Comparison of ENCODE assay signal across 1 cellular context in the genomic region with DNA sequence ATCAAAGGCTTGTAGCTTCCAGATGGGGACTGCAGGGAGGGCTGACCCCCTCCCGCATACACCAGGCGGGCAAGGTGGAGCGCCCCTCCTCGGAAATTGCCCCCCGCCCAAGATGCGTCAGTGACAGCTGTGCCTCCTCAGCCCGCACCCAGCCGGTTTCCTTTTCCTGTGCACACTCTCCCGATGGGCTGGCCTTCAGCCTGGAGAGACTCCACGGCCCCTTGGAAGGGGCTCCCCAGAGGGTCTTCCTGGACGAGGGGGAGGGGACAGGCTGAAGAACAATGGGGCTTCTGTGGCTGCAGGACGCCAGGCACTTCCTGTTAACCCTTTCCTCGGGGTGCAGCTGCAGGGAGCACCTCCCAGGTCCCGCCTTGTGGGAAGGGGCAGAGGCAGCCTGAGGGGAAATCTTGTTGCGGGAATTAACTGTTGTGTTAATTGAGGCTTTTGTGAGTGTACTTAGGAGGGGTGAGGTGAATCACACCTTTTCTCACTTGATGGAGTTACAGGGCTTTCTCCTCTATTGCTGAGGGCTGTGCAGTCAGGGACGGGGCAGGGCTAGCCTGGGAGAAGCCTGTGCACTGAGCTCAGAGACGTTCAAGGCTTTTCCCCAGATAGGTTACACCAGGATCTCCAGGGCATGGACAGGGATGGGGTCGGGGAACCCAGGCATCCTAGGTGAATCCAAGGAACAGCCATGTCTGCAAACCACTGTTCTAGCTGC.
TF ChIP-seq lines count a peak whose summit lies in the region.

No MANE protein-coding gene starts in this region.

TF ChIP-seq in K562, 482 proteins besides CTCF, POLR2A, EP300 and RAD21 (continued from another document and continues in another):
- TF ChIP-seq, protein P1, sequence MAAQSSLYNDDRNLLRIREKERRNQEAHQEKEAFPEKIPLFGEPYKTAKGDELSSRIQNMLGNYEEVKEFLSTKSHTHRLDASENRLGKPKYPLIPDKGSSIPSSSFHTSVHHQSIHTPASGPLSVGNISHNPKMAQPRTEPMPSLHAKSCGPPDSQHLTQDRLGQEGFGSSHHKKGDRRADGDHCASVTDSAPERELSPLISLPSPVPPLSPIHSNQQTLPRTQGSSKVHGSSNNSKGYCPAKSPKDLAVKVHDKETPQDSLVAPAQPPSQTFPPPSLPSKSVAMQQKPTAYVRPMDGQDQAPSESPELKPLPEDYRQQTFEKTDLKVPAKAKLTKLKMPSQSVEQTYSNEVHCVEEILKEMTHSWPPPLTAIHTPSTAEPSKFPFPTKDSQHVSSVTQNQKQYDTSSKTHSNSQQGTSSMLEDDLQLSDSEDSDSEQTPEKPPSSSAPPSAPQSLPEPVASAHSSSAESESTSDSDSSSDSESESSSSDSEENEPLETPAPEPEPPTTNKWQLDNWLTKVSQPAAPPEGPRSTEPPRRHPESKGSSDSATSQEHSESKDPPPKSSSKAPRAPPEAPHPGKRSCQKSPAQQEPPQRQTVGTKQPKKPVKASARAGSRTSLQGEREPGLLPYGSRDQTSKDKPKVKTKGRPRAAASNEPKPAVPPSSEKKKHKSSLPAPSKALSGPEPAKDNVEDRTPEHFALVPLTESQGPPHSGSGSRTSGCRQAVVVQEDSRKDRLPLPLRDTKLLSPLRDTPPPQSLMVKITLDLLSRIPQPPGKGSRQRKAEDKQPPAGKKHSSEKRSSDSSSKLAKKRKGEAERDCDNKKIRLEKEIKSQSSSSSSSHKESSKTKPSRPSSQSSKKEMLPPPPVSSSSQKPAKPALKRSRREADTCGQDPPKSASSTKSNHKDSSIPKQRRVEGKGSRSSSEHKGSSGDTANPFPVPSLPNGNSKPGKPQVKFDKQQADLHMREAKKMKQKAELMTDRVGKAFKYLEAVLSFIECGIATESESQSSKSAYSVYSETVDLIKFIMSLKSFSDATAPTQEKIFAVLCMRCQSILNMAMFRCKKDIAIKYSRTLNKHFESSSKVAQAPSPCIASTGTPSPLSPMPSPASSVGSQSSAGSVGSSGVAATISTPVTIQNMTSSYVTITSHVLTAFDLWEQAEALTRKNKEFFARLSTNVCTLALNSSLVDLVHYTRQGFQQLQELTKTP (IDR thresholded peaks at IDR 0.05; ENCODE audit: low read depth in 1 of 2, partially characterized antibody in 2 of 2) = peak in 1 of 2 experiments; percentile 25
- no peak for TF ChIP-seq ZNF445 (CRISPR knock-in tag; IDR thresholded peaks at IDR 0.05; ENCODE audit: low read depth)
- TF ChIP-seq L3MBTL2 (IDR thresholded peaks at IDR 0.05) = peak; percentile 48; the same call in 1 of the 2 replicates
- no peak for TF ChIP-seq TCF7L2 (IDR thresholded peaks at IDR 0.05; ENCODE audit: low read depth, low read length)
- TF ChIP-seq ZNF197 (CRISPR knock-in tag; IDR thresholded peaks at IDR 0.05; ENCODE audit: low read depth) = 0 out of 2 replicates have a peak, but pooled peaks have one; percentile 64
- TF ChIP-seq, protein P2, sequence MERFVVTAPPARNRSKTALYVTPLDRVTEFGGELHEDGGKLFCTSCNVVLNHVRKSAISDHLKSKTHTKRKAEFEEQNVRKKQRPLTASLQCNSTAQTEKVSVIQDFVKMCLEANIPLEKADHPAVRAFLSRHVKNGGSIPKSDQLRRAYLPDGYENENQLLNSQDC (CRISPR knock-in tag; IDR thresholded peaks at IDR 0.05) = no peak
- no peak for TF ChIP-seq SIX5 (IDR thresholded peaks at IDR 0.05; ENCODE audit: borderline replicate concordance in 1 of 2, insufficient read depth in 1 of 2, low read depth in 1 of 2, low read length in 2 of 2)
- no peak for TF ChIP-seq FUS (optimal IDR thresholded peaks at IDR 0.05; ENCODE audit: low read depth, low read length)
- 0 out of 2 replicates have a peak, but pooled peaks have one; percentile 19 for TF ChIP-seq CREB1 (IDR thresholded peaks at IDR 0.05)
- TF ChIP-seq CREB1 (CRISPR knock-in tag; IDR thresholded peaks at IDR 0.05) = no peak; the same call in 1 of the 2 replicates
- no peak for TF ChIP-seq EP400 (IDR thresholded peaks at IDR 0.05)
- no peak for TF ChIP-seq KDM4B (IDR thresholded peaks at IDR 0.05; ENCODE audit: borderline replicate concordance in 2 of 2, low read depth in 1 of 2)
- no peak for TF ChIP-seq NR4A1 (CRISPR knock-in tag; IDR thresholded peaks at IDR 0.05)
- 0 out of 2 replicates have a peak, but pooled peaks have one; percentile 25 for TF ChIP-seq NR4A1 (tag; IDR thresholded peaks at IDR 0.05)
- TF ChIP-seq, protein P3, sequence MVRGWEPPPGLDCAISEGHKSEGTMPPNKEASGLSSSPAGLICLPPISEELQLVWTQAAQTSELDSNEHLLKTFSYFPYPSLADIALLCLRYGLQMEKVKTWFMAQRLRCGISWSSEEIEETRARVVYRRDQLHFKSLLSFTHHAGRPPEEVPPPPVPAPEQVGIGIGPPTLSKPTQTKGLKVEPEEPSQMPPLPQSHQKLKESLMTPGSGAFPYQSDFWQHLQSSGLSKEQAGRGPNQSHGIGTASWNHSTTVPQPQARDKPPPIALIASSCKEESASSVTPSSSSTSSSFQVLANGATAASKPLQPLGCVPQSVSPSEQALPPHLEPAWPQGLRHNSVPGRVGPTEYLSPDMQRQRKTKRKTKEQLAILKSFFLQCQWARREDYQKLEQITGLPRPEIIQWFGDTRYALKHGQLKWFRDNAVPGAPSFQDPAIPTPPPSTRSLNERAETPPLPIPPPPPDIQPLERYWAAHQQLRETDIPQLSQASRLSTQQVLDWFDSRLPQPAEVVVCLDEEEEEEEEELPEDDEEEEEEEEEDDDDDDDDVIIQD (CRISPR knock-in tag; IDR thresholded peaks at IDR 0.05) = no peak
- TF ChIP-seq GABPB1 (CRISPR knock-in tag; IDR thresholded peaks at IDR 0.05) = peak; percentile 78
- TF ChIP-seq FOXK2 (conservative IDR thresholded peaks at IDR 0.05 in 1 of 2, IDR thresholded peaks at IDR 0.05 in 1 of 2; ENCODE audit: low read depth in 2 of 2) = no peak
- TF ChIP-seq, protein P4, sequence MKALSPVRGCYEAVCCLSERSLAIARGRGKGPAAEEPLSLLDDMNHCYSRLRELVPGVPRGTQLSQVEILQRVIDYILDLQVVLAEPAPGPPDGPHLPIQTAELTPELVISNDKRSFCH (CRISPR knock-in tag; IDR thresholded peaks at IDR 0.05) = no peak
- TF ChIP-seq, protein P4 (tag; IDR thresholded peaks at IDR 0.05) = no peak; the same call in 1 of the 2 replicates
- TF ChIP-seq, protein P5, sequence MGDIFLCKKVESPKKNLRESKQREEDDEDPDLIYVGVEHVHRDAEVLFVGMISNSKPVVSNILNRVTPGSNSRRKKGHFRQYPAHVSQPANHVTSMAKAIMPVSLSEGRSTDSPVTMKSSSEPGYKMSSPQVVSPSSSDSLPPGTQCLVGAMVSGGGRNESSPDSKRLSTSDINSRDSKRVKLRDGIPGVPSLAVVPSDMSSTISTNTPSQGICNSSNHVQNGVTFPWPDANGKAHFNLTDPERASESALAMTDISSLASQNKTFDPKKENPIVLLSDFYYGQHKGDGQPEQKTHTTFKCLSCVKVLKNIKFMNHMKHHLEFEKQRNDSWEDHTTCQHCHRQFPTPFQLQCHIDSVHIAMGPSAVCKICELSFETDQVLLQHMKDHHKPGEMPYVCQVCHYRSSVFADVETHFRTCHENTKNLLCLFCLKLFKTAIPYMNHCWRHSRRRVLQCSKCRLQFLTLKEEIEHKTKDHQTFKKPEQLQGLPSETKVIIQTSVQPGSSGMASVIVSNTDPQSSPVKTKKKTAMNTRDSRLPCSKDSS (IDR thresholded peaks at IDR 0.05; ENCODE audit: low read depth, partially characterized antibody) = no peak
- no peak for TF ChIP-seq ZNF282 (CRISPR knock-in tag; IDR thresholded peaks at IDR 0.05)
- TF ChIP-seq FOS (IDR thresholded peaks at IDR 0.05; ENCODE audit: extremely low read depth, insufficient read length) = no peak
- no peak for TF ChIP-seq PCBP1 (IDR thresholded peaks at IDR 0.05; ENCODE audit: low read depth, low read length, poor library complexity, severe bottlenecking)
- no peak for TF ChIP-seq ZNF699 (CRISPR knock-in tag; IDR thresholded peaks at IDR 0.05; ENCODE audit: insufficient replicate concordance)
- peak; percentile 60; the same call in 1 of the 2 replicates for TF ChIP-seq GATAD2A (IDR thresholded peaks at IDR 0.05)
- no peak for TF ChIP-seq ASH1L (IDR thresholded peaks at IDR 0.05; ENCODE audit: borderline replicate concordance, low read depth, partially characterized antibody)
- TF ChIP-seq, protein P6, sequence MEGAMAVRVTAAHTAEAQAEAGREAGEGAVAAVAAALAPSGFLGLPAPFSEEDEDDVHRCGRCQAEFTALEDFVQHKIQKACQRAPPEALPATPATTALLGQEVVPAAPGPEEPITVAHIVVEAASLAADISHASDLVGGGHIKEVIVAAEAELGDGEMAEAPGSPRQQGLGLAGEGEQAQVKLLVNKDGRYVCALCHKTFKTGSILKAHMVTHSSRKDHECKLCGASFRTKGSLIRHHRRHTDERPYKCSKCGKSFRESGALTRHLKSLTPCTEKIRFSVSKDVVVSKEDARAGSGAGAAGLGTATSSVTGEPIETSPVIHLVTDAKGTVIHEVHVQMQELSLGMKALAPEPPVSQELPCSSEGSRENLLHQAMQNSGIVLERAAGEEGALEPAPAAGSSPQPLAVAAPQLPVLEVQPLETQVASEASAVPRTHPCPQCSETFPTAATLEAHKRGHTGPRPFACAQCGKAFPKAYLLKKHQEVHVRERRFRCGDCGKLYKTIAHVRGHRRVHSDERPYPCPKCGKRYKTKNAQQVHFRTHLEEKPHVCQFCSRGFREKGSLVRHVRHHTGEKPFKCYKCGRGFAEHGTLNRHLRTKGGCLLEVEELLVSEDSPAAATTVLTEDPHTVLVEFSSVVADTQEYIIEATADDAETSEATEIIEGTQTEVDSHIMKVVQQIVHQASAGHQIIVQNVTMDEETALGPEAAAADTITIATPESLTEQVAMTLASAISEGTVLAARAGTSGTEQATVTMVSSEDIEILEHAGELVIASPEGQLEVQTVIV (CRISPR knock-in tag; IDR thresholded peaks at IDR 0.05; ENCODE audit: borderline replicate concordance) = no peak
- no peak for TF ChIP-seq ZBTB8A (IDR thresholded peaks at IDR 0.05; ENCODE audit: partially characterized antibody)
- TF ChIP-seq, protein P7, sequence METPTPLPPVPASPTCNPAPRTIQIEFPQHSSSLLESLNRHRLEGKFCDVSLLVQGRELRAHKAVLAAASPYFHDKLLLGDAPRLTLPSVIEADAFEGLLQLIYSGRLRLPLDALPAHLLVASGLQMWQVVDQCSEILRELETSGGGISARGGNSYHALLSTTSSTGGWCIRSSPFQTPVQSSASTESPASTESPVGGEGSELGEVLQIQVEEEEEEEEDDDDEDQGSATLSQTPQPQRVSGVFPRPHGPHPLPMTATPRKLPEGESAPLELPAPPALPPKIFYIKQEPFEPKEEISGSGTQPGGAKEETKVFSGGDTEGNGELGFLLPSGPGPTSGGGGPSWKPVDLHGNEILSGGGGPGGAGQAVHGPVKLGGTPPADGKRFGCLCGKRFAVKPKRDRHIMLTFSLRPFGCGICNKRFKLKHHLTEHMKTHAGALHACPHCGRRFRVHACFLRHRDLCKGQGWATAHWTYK (CRISPR knock-in tag; IDR thresholded peaks at IDR 0.05) = peak; percentile 88
- TF ChIP-seq STAT5A (IDR thresholded peaks at IDR 0.05; ENCODE audit: borderline replicate concordance, low read length) = no peak
- no peak for TF ChIP-seq ZNF12 (CRISPR knock-in tag; IDR thresholded peaks at IDR 0.05)
- TF ChIP-seq, protein P8, sequence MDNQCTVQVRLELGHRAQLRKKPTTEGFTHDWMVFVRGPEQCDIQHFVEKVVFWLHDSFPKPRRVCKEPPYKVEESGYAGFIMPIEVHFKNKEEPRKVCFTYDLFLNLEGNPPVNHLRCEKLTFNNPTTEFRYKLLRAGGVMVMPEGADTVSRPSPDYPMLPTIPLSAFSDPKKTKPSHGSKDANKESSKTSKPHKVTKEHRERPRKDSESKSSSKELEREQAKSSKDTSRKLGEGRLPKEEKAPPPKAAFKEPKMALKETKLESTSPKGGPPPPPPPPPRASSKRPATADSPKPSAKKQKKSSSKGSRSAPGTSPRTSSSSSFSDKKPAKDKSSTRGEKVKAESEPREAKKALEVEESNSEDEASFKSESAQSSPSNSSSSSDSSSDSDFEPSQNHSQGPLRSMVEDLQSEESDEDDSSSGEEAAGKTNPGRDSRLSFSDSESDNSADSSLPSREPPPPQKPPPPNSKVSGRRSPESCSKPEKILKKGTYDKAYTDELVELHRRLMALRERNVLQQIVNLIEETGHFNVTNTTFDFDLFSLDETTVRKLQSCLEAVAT (IDR thresholded peaks at IDR 0.05) = no peak
- TF ChIP-seq ZNF75A (CRISPR knock-in tag; IDR thresholded peaks at IDR 0.05) = no peak
- TF ChIP-seq CCAR2 (IDR thresholded peaks at IDR 0.05; ENCODE audit: low read depth, low read length) = no peak
- TF ChIP-seq NFRKB (IDR thresholded peaks at IDR 0.05; ENCODE audit: low read depth) = peak; percentile 55
- TF ChIP-seq OTX1 (CRISPR knock-in tag; IDR thresholded peaks at IDR 0.05) = no peak
- TF ChIP-seq ZBTB7A (IDR thresholded peaks at IDR 0.05; ENCODE audit: borderline replicate concordance, control insufficient read depth, low read depth, low read length) = peak; percentile 89; the same call in 1 of the 2 replicates
- TF ChIP-seq PTRF (tag; IDR thresholded peaks at IDR 0.05) = no peak
- TF ChIP-seq HOXB6 (CRISPR knock-in tag; IDR thresholded peaks at IDR 0.05; ENCODE audit: borderline replicate concordance) = no peak
- TF ChIP-seq ZNF274 (IDR thresholded peaks at IDR 0.05; ENCODE audit: borderline replicate concordance, low read depth, low read length) = no peak
- TF ChIP-seq, protein P9, sequence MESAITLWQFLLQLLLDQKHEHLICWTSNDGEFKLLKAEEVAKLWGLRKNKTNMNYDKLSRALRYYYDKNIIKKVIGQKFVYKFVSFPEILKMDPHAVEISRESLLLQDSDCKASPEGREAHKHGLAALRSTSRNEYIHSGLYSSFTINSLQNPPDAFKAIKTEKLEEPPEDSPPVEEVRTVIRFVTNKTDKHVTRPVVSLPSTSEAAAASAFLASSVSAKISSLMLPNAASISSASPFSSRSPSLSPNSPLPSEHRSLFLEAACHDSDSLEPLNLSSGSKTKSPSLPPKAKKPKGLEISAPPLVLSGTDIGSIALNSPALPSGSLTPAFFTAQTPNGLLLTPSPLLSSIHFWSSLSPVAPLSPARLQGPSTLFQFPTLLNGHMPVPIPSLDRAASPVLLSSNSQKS (CRISPR knock-in tag; IDR thresholded peaks at IDR 0.05) = no peak
- TF ChIP-seq GATA2 (CRISPR knock-in tag; IDR thresholded peaks at IDR 0.05) = no peak
- TF ChIP-seq HLTF (IDR thresholded peaks at IDR 0.05) = no peak
- peak; percentile 2 to 35; a peak in 1 of 4 replicates for TF ChIP-seq SIN3A (IDR thresholded peaks at IDR 0.05; ENCODE audit: borderline replicate concordance in 2 of 2, control insufficient read depth in 1 of 2, low read depth in 2 of 2, low read length in 2 of 2)
- TF ChIP-seq, protein P10, sequence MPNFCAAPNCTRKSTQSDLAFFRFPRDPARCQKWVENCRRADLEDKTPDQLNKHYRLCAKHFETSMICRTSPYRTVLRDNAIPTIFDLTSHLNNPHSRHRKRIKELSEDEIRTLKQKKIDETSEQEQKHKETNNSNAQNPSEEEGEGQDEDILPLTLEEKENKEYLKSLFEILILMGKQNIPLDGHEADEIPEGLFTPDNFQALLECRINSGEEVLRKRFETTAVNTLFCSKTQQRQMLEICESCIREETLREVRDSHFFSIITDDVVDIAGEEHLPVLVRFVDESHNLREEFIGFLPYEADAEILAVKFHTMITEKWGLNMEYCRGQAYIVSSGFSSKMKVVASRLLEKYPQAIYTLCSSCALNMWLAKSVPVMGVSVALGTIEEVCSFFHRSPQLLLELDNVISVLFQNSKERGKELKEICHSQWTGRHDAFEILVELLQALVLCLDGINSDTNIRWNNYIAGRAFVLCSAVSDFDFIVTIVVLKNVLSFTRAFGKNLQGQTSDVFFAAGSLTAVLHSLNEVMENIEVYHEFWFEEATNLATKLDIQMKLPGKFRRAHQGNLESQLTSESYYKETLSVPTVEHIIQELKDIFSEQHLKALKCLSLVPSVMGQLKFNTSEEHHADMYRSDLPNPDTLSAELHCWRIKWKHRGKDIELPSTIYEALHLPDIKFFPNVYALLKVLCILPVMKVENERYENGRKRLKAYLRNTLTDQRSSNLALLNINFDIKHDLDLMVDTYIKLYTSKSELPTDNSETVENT (CRISPR knock-in tag; IDR thresholded peaks at IDR 0.05) = no peak
